ENCODE assay signal across 9 cellular contexts in the genomic region with DNA sequence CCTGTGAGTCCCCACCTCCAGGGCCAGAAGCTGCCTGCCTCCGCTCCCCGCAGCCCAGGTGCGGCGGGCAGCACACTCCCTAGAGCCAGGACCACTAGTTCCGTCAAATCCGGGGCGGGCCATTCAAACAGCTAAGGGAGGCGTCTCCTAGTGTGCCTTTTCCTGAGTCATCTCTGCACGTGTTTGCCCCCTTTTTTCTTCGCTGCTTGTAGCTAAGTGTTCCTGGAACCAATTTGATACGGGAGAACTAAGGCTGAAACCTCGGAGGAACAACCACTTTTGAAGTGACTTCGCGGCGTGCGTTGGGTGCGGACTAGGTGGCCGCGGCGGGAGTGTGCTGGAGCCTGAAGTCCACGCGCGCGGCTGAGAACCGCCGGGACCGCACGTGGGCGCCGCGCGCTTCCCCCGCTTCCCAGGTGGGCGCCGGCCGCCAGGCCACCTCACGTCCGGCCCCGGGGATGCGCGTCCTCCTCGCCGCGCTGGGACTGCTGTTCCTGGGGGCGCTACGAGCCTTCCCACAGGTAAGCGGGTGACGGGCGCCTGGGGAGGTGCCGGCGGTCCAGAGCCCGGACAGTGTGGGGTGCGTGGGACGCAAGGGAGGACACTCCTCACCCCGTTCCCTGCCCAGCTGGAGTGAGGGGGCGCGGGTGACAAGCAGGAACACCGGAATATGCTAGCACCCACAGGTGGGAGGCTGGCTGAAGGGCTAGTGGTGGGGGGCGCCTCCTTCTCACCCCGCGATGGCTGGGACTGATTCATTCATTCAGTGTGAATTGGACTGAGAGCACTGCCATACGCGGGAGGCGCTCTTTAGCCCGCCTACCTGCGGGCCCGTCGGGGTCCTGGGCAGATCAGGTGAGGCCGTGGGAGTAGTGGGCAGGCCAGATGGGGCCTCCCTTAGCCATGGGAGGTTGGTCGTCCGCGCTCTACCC. TPM values are rescaled to one million over a fixed set of nuclear protein-coding genes. Genes with fewer than 3 reads are reported as not detected.
A peak's percentile ranks its signal among the peaks of the same experiment; 100 is the strongest.
DNase-seq lines count a peak whose midpoint lies in the region; ATAC-seq lines count a peak whose summit lies in the region.
"Had no signal": no experiment of that assay in that cellular context is flagged by ENCODE, and none has a peak within 500 bp of the region (broad histone marks: within the 10 kb centered on the region; RNA-seq: fewer than 3 reads in every experiment).

A gene (plus strand): TSS at position 163 of the 932 bp plus-strand sequence. CDS start 296 bp downstream, at position 459.

- H3K79me1 ChIP-seq in mesendoderm (ENCODE audit: low read length): no peaks in the 10 kb centered on the region

- WGBS in mesendoderm (ENCODE audit: extremely low coverage, insufficient coverage, low lambda C conversion rate): no CpG with 5 or more reads among the region's 72 CpGs

- ATAC-seq in CD4-positive, CD25-positive, alpha-beta regulatory T cell (ENCODE audit: low read depth in 2 of 2): peak; percentile 44 to 57
- ATAC-seq in GM21515 (IDR thresholded peaks at IDR 0.05; ENCODE audit: unreplicated experiment): no peak
- ATAC-seq in HG03439 (IDR thresholded peaks at IDR 0.05; ENCODE audit: unreplicated experiment): no peak
- ATAC-seq in GM21576 (IDR thresholded peaks at IDR 0.05; ENCODE audit: unreplicated experiment): no peak

- H3K4me3 Mint-ChIP-seq in CD4-positive, CD25-positive, alpha-beta regulatory T cell: peak within 1 kb of the TSS; percentile 83 to 92 (median 87)
- H3K4me3 Mint-ChIP-seq in activated naive CD4-positive, alpha-beta T cell treated with anti-CD3 and anti-CD28 coated beads for 36 hours: peak within 1 kb of the TSS; percentile 81

- peak within 1 kb of the TSS; percentile 15 for H3K27ac ChIP-seq in CD4-positive, CD25-positive, alpha-beta regulatory T cell (ENCODE audit: insufficient read depth, low read length, poor library complexity, severe bottlenecking)
- no peak within 1 kb of the TSS for H3K27ac ChIP-seq in mesendoderm (ENCODE audit: low read depth, low read length)

- no peak within 1 kb of the TSS for H3K18ac ChIP-seq in mesendoderm (ENCODE audit: low read length)

- H3K4me1 Mint-ChIP-seq in CD4-positive, CD25-positive, alpha-beta regulatory T cell: peaks cover 16 to 58% (median 36%) of the 10 kb centered on the region in 4 donors
- peaks cover 65% of the 10 kb centered on the region for H3K4me1 Mint-ChIP-seq in activated naive CD4-positive, alpha-beta T cell treated with anti-CD3 and anti-CD28 coated beads for 36 hours (ENCODE audit: low read depth)

- H3K4ac ChIP-seq in mesendoderm (ENCODE audit: low read depth, low read length): no peak within 1 kb of the TSS

- no peak within 1 kb of the TSS for H4K5ac ChIP-seq in mesendoderm (ENCODE audit: low read length)

- H3K27me3 ChIP-seq in CD4-positive, CD25-positive, alpha-beta regulatory T cell (ENCODE audit: control insufficient read depth, insufficient read depth, low read length): no peaks in the 10 kb centered on the region
- H3K27me3 ChIP-seq in mesendoderm (ENCODE audit: insufficient read depth, low read length, poor library complexity): peaks cover 7% of the 10 kb centered on the region

- no peak within 1 kb of the TSS for H2BK5ac ChIP-seq in mesendoderm (ENCODE audit: low read length)

- H3K36me3 Mint-ChIP-seq in CD4-positive, CD25-positive, alpha-beta regulatory T cell: no peaks in the 10 kb centered on the region
- H3K36me3 Mint-ChIP-seq in activated naive CD4-positive, alpha-beta T cell treated with anti-CD3 and anti-CD28 coated beads for 36 hours (ENCODE audit: low read depth): peaks cover 10% of the 10 kb centered on the region

- peak in 2 of 3 donors; percentile 27 to 65 for DNase-seq in CD4-positive, CD25-positive, alpha-beta regulatory T cell
- DNase-seq in HPDE6-E6E7 (ENCODE audit: extremely low spot score) (peak; percentile 37), mesendoderm (peak; percentile 78)
- peak; percentile 82 for DNase-seq in activated naive CD4-positive, alpha-beta T cell treated with anti-CD3 and anti-CD28 coated beads for 36 hours
- DNase-seq in central memory CD4-positive, alpha-beta T cell: no peak
- DNase-seq: kidney glomerular epithelial cell had no signal

- no peak within 1 kb of the TSS for H2BK120ac ChIP-seq in mesendoderm (ENCODE audit: low read depth, low read length)

- H3K4me1 ChIP-seq in CD4-positive, CD25-positive, alpha-beta regulatory T cell (ENCODE audit: control insufficient read depth, insufficient read depth, low read length, poor library complexity, severe bottlenecking): peaks cover 56% of the 10 kb centered on the region
- peaks cover 2% of the 10 kb centered on the region for H3K4me1 ChIP-seq in mesendoderm (ENCODE audit: control insufficient read depth, low read depth, low read length)

- peak within 1 kb of the TSS; percentile 67 for H3K4me3 ChIP-seq in CD4-positive, CD25-positive, alpha-beta regulatory T cell (ENCODE audit: low read depth, low read length)
- H3K4me3 ChIP-seq in mesendoderm (ENCODE audit: low read length): peak within 1 kb of the TSS; percentile 7

- no peaks in the 10 kb centered on the region for H3K79me2 ChIP-seq in mesendoderm (ENCODE audit: control insufficient read depth, insufficient read depth, low read length)

- H3K9me3 ChIP-seq in CD4-positive, CD25-positive, alpha-beta regulatory T cell (ENCODE audit: control insufficient read depth in 2 of 2, low read length in 2 of 2): no peaks in the 10 kb centered on the region

- H3K4me2 ChIP-seq in mesendoderm (ENCODE audit: low read length): peak within 1 kb of the TSS; percentile 80

- intact Hi-C loops in activated naive CD4-positive, alpha-beta T cell treated with anti-CD3 and anti-CD28 coated beads for 36 hours (cut with micrococcal nuclease): loop anchor here (10.0 kb wide), 3 partner anchors 371 to 451 kb away; no protein-coding TSS in a partner anchor

- H3K9me3 Mint-ChIP-seq in CD4-positive, CD25-positive, alpha-beta regulatory T cell: peaks cover 0 to 2% (median 0%) of the 10 kb centered on the region in 7 donors
- H3K9me3 Mint-ChIP-seq in activated naive CD4-positive, alpha-beta T cell treated with anti-CD3 and anti-CD28 coated beads for 36 hours: no peaks in the 10 kb centered on the region

- CTCF ChIA-PET in activated naive CD4-positive, alpha-beta T cell treated with anti-CD3 and anti-CD28 coated beads for 36 hours (lab: Charles Lee): no interaction called here

- peak within 1 kb of the TSS; percentile 66 for H3K23ac ChIP-seq in mesendoderm (ENCODE audit: low read length)

- peak within 1 kb of the TSS; percentile 78 for H3K56ac ChIP-seq in mesendoderm (ENCODE audit: low read length)

- H3K27ac Mint-ChIP-seq in CD4-positive, CD25-positive, alpha-beta regulatory T cell: peak within 1 kb of the TSS; percentile 35 to 91 (median 86)
- H3K27ac Mint-ChIP-seq in activated naive CD4-positive, alpha-beta T cell treated with anti-CD3 and anti-CD28 coated beads for 36 hours: peak within 1 kb of the TSS; percentile 66

- H4K8ac ChIP-seq in mesendoderm (ENCODE audit: low read depth, low read length): no peak within 1 kb of the TSS

- peak within 1 kb of the TSS; percentile 40 for H3K9ac ChIP-seq in mesendoderm (ENCODE audit: low read length)

- H2AK5ac ChIP-seq in mesendoderm (ENCODE audit: low read length): no peak within 1 kb of the TSS

- no peaks in the 10 kb centered on the region for H3K36me3 ChIP-seq in CD4-positive, CD25-positive, alpha-beta regulatory T cell (ENCODE audit: control insufficient read depth, insufficient read depth, low read length)
- peaks cover 1% of the 10 kb centered on the region for H3K36me3 ChIP-seq in mesendoderm (ENCODE audit: control insufficient read depth, insufficient read depth, low read length)

- peaks cover 8% of the 10 kb centered on the region for H3K27me3 Mint-ChIP-seq in CD4-positive, CD25-positive, alpha-beta regulatory T cell
- peaks cover 26% of the 10 kb centered on the region for H3K27me3 Mint-ChIP-seq in activated naive CD4-positive, alpha-beta T cell treated with anti-CD3 and anti-CD28 coated beads for 36 hours (ENCODE audit: low read depth)

- no peak within 1 kb of the TSS for H2BK15ac ChIP-seq in mesendoderm (replicated peaks; ENCODE audit: low read depth)

RNA-seq across cellular contexts. Expression of the gene that starts here (rescaled TPM):
- 2.3 TPM for total RNA-seq in CD4-positive, CD25-positive, alpha-beta regulatory T cell
- 1 to 10 TPM; 1.1 to 3.2 (median 1.3) TPM for polyA plus RNA-seq in CD4-positive, CD25-positive, alpha-beta regulatory T cell
- total RNA-seq in activated naive CD4-positive, alpha-beta T cell treated with anti-CD3 and anti-CD28 coated beads for 36 hours: 10 to 100 TPM; 18.6 to 18.8 TPM
- 10.3 TPM for polyA plus RNA-seq in mesendoderm (2013, experiment 1 of 2)
- polyA plus RNA-seq in mesendoderm (2013, experiment 2 of 2): 10.7 TPM

Comparison
In these comparisons a context has a peak if more than half of its experiments do, and no peak if none do; other contexts are left out.
1. ATAC-seq: peak in CD4-positive, CD25-positive, alpha-beta regulatory T cell (2 of 2); none in GM21515 (single experiment), HG03439 (single experiment) and GM21576 (single experiment).